ENCODE assay signal across 8 cellular contexts in the genomic region with DNA sequence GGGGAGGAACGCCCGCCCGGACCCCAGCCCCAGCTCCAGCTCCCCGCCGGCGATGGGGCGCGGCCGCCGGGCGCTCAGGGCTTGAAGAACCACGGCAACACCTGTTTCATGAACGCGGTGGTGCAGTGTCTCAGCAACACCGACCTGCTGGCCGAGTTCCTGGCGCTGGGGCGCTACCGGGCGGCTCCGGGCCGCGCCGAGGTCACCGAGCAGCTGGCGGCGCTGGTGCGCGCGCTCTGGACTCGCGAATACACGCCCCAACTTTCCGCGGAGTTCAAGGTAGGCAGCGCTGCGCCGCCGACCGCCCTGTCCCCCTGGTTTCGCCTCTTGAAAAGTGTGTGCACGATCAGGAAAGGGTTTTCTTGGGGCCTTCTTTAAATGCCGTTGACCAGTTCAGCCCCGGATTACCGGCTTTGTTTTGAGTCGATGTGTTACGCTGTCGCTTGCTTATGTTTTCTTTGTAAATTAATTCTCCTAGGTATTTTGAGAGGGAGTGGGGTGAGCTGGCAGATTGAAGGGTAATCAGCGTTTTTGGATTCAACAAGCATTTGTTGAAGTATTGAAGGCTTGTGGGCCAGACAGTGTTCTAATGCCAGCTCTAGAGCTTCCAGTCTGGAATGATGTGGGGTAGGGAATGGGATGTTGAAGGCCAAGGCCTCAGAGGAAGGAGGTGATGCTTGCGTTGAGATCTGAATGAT. TPM values are rescaled to one million over a fixed set of nuclear protein-coding genes. Genes with fewer than 3 reads are reported as not detected.
DNase-seq lines count a peak whose midpoint lies in the region; ATAC-seq, FAIRE-seq and TF ChIP-seq lines count a peak whose summit lies in the region.

No MANE protein-coding gene starts in this region.

- H4K20me1 ChIP-seq in GM12878 (ENCODE audit: control insufficient read depth, insufficient read depth): no peaks in the 10 kb centered on the region

- SMC1A ChIA-PET in GM12878 (lab: Charles Lee; ENCODE audit: uncharacterized antibody, unreplicated experiment): no interaction called here

- no TSS peak for BruUV-seq in GM12878 (replicated peaks; lab: Mats Ljungman, UMichigan)

- H3K27ac ChIP-seq in GM12878 (ENCODE audit: control insufficient read depth, insufficient read depth): no peak overlapping the region

- RAD21 ChIA-PET in GM12878 (lab: Charles Lee; ENCODE audit: unreplicated experiment): no interaction called here

- no peak overlapping the region for H3K9ac ChIP-seq in GM12878 (ENCODE audit: control insufficient read depth, insufficient read depth, low read length)

- no peak for TF ChIP-seq RAD21 in GM12878 (IDR thresholded peaks at IDR 0.05; ENCODE audit: insufficient read depth, low read depth, low read length)

- no peaks in the 10 kb centered on the region for H3K9me3 ChIP-seq in GM12878 (replicated peaks; ENCODE audit: control insufficient read depth, insufficient read depth, low read length)

- no peaks in the 10 kb centered on the region for H3K36me3 ChIP-seq in GM12878 (ENCODE audit: control insufficient read depth in 2 of 2, insufficient read depth in 2 of 2, low read length in 1 of 2)
- H3K36me3 ChIP-seq in kidney epithelial cell (ENCODE audit: control insufficient read depth, insufficient read depth, low read length): no peaks in the 10 kb centered on the region

- ATAC-seq in GM12878 (no peak), GM18861 (IDR thresholded peaks at IDR 0.05; ENCODE audit: unreplicated experiment) (no peak), GM21381 (IDR thresholded peaks at IDR 0.05; ENCODE audit: unreplicated experiment) (no peak)

- H3K27me3 ChIP-seq in GM12878 (replicated peaks in 1 of 2; ENCODE audit: control insufficient read depth in 2 of 2, insufficient read depth in 2 of 2, low read length in 1 of 2) (peaks cover 2 to 4% of the 10 kb centered on the region in 2 experiments), kidney epithelial cell (ENCODE audit: control insufficient read depth, insufficient read depth, low read length) (no peaks in the 10 kb centered on the region)

- intact Hi-C loops in GM12878 (cut with micrococcal nuclease; ENCODE audit: unreplicated experiment): no loop called here

- TF ChIP-seq POLR2A in GM12878 (IDR thresholded peaks at IDR 0.05; ENCODE audit: low read depth, low read length): no peak

- in situ Hi-C loops in GM12878 (cut with MboI): no loop called here

- no peak overlapping the region; the same call in 1 of the 2 replicates for H3K4me3 ChIP-seq in GM12878
- H3K4me3 ChIP-seq in kidney epithelial cell (ENCODE audit: low read depth, low read length): peak overlapping the region; percentile 77

- H3K4me1 ChIP-seq in GM12878 (ENCODE audit: control insufficient read depth, insufficient read depth, low read length): peaks cover 4% of the 10 kb centered on the region; the same call in 1 of the 2 replicates

- no peak for FAIRE-seq in GM12878 (lab: Jason Lieb, UNC)

- H2AFZ ChIP-seq in GM12878 (ENCODE audit: control insufficient read depth, low read depth, low read length): no peak overlapping the region; the same call in 1 of the 2 replicates

- TF ChIP-seq EP300 in GM12878 (IDR thresholded peaks at IDR 0.05; ENCODE audit: borderline replicate concordance in 1 of 2, control insufficient read depth in 1 of 2, low read depth in 2 of 2, low read length in 2 of 2): no peak

- POLR2A ChIA-PET in GM12878 (lab: Charles Lee): no interaction called here

- no peak for TF ChIP-seq CTCF in GM12878 (IDR thresholded peaks at IDR 0.05 in 2 of 3, conservative IDR thresholded peaks at IDR 0.05 in 1 of 3; ENCODE audit: control insufficient read depth in 2 of 3, extremely low read depth in 1 of 3, insufficient read depth in 1 of 3, low read depth in 3 of 3, low read length in 3 of 3)
- TF ChIP-seq CTCF in kidney epithelial cell (IDR thresholded peaks at IDR 0.05; ENCODE audit: insufficient read depth, low read length, poor library complexity, severe bottlenecking): no peak

- H3K79me2 ChIP-seq in GM12878 (ENCODE audit: control insufficient read depth, insufficient read depth, low read length): no peaks in the 10 kb centered on the region

- DNase-seq in activated T-cell treated with anti-CD3 and anti-CD28 coated beads for 48 hours (ENCODE audit: low read depth) (peak; percentile 18), activated T-cell treated with anti-CD3 and anti-CD28 coated beads for 4 hours (no peak), NCI-H69 (lab: John Stamatoyannopoulos, UW) (peak; percentile 68), GM12878 (ENCODE audit: low read depth, low spot score) (no peak), kidney epithelial cell (ENCODE audit: low read depth) (no peak)
- DNase-seq in stimulated activated CD8-positive, alpha-beta memory T cell treated with anti-CD3 and anti-CD28 coated beads, Interleukin-7, amount 100 ng/mL, for 48 hours (ENCODE audit: extremely low read depth in 1 of 2, low read depth in 1 of 2): peak; percentile 1 to 11

- CTCF ChIA-PET in GM12878 (lab: Yijun Ruan, JAX): no interaction called here

- WGBS in GM12878 (ENCODE audit: insufficient coverage, insufficient replicate concordance, low lambda C conversion rate, missing lambda C conversion rate): 6% methylated on average over 36 of the region's 50 CpGs

- H3K4me2 ChIP-seq in GM12878 (ENCODE audit: control insufficient read depth, insufficient read depth): peak overlapping the region; percentile 73; the same call in 1 of the 2 replicates

TF ChIP-seq in GM12878, 131 proteins besides CTCF, POLR2A, EP300 and RAD21 (continues in another document):
- TF ChIP-seq RB1 (IDR thresholded peaks at IDR 0.05; ENCODE audit: borderline replicate concordance) (no peak), SREBF2 (IDR thresholded peaks at IDR 0.05; ENCODE audit: low read length) (no peak), STAT1 (conservative IDR thresholded peaks at IDR 0.05) (no peak), RFX5 (IDR thresholded peaks at IDR 0.05; ENCODE audit: low read depth, low read length) (no peak)
- TF ChIP-seq, protein P1, sequence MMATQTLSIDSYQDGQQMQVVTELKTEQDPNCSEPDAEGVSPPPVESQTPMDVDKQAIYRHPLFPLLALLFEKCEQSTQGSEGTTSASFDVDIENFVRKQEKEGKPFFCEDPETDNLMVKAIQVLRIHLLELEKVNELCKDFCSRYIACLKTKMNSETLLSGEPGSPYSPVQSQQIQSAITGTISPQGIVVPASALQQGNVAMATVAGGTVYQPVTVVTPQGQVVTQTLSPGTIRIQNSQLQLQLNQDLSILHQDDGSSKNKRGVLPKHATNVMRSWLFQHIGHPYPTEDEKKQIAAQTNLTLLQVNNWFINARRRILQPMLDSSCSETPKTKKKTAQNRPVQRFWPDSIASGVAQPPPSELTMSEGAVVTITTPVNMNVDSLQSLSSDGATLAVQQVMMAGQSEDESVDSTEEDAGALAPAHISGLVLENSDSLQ (IDR thresholded peaks at IDR 0.05): no peak
- TF ChIP-seq, protein P2, sequence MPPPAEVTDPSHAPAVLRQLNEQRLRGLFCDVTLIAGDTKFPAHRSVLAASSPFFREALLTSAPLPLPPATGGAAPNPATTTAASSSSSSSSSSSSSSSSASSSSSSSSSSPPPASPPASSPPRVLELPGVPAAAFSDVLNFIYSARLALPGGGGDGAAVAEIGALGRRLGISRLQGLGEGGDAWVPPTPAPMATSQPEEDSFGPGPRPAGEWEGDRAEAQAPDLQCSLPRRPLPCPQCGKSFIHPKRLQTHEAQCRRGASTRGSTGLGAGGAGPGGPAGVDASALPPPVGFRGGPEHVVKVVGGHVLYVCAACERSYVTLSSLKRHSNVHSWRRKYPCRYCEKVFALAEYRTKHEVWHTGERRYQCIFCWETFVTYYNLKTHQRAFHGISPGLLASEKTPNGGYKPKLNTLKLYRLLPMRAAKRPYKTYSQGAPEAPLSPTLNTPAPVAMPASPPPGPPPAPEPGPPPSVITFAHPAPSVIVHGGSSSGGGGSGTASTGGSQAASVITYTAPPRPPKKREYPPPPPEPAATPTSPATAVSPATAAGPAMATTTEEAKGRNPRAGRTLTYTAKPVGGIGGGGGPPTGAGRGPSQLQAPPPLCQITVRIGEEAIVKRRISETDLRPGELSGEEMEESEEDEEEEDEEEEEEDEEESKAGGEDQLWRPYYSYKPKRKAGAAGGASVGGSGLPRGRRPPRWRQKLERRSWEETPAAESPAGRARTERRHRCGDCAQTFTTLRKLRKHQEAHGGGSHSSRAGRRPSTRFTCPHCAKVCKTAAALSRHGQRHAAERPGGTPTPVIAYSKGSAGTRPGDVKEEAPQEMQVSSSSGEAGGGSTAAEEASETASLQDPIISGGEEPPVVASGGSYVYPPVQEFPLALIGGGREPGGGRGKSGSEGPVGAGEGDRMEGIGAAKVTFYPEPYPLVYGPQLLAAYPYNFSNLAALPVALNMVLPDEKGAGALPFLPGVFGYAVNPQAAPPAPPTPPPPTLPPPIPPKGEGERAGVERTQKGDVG (CRISPR knock-in tag; IDR thresholded peaks at IDR 0.05): no peak

RNA-seq across cellular contexts. Expression of a gene that starts 0.7 kb away (rescaled TPM):
- total RNA-seq in GM12878 (2013; cell fraction: nucleolus; rRNA removed): 0.12 and 0.44 TPM in 2 replicates
- total RNA-seq in GM12878 (2014; rRNA removed) (not detected in 2 replicates), GM12878 (2014; rRNA removed; fragmentation: Illumina TruSeq; extraction: Trizol) (not detected in 2 replicates), GM12878 (2021) (not detected in 2 replicates), kidney epithelial cell (11.2 and 12.0 TPM in 2 replicates)
- not detected for polyA plus RNA-seq in GM12878 (2011; ENCODE audit: low read depth)
- polyA plus RNA-seq in GM12878 (2011; rRNA removed) (0.68 and 0.94 TPM in 2 replicates), GM12878 (2014; fragmentation: Illumina TruSeq; extraction: Trizol) (not detected in 2 replicates), GM12878 (2014; fragmentation: Nextera tagmentation; extraction: Ambion mirVana) (not detected), GM12878 (2014; rRNA removed) (not detected in 2 replicates), GM12878 (2016; fragmentation: Nextera tagmentation; extraction: Ambion mirVana) (not detected)
- polyA plus RNA-seq in GM12878 (2011; cell fraction: cytosol; rRNA removed): 1.3 and 1.5 TPM in 2 replicates
- polyA plus RNA-seq in GM12878 (2011; cell fraction: nucleus; rRNA removed): 15.4 and 17.4 TPM in 2 replicates
- 0.17 TPM in 1 of 2 replicates, not detected in the other for polyA plus RNA-seq in GM12878 (2012)
- 0.82 and 1.0 TPM in 2 replicates for polyA minus RNA-seq in GM12878 (2011; rRNA and poly(A)+ RNA removed)
- polyA minus RNA-seq in GM12878 (2011; cell fraction: cytosol; rRNA and poly(A)+ RNA removed): not detected in 2 replicates
- polyA minus RNA-seq in GM12878 (2011; cell fraction: nucleus; rRNA and poly(A)+ RNA removed): 0.85 and 1.7 TPM in 2 replicates

Comparison
In these comparisons a context has a peak if more than half of its experiments do, and no peak if none do; other contexts are left out.
1. DNase-seq: peak in activated T-cell treated with anti-CD3 and anti-CD28 coated beads for 48 hours (single experiment), NCI-H69 (single experiment) and stimulated activated CD8-positive, alpha-beta memory T cell treated with anti-CD3 and anti-CD28 coated beads, Interleukin-7, amount 100 ng/mL, for 48 hours (2 of 2); none in activated T-cell treated with anti-CD3 and anti-CD28 coated beads for 4 hours (single experiment), GM12878 (single experiment) and kidney epithelial cell (single experiment).